Comparison of ENCODE assay signal across 24 cellular contexts in the genomic region with DNA sequence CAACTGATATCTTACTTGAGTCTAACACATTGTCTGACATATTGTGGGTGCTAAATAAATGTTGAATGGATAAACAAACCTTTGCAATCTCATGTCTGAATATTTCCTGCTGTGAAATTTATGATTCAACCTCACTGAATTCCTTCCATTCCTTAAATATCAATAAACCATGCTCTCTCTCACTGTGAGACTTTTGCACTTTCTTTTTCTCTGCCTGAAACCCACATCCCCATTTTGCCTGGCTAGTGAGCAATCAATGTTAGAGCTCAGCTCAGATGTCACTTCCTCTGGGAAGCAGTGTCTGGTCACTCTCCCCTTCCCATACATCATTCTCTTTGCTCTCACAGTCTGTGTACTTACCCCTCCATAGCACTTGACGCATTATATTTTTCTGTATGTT.
"Had no signal": no experiment of that assay in that cellular context is flagged by ENCODE, and none has a peak within 500 bp of the region (broad histone marks: within the 10 kb centered on the region; RNA-seq: fewer than 3 reads in every experiment).

No MANE protein-coding gene starts in this region.

- H3K36me3 Mint-ChIP-seq: activated naive CD4-positive, alpha-beta T cell treated with anti-CD3 and anti-CD28 coated beads, Interleukin-2, amount 10 ng/mL, durations not matched to agents 7 days and 5 days; brain had no signal

- ATAC-seq: activated naive CD8-positive, alpha-beta T cell treated with anti-CD3 and anti-CD28 coated beads, Interleukin-2, amount 50 U/mL, for 24 hours; esophagus mucosa; left lobe of liver; right cardiac atrium; stimulated activated naive CD8-positive, alpha-beta T cell treated with anti-CD3 and anti-CD28 coated beads, Interleukin-15, Interleukin-2, amounts not matched to agents 100 U/mL and 50 U/mL, for 24 hours; T-helper 17 cell had no signal

- H3K4me3 Mint-ChIP-seq: activated naive CD4-positive, alpha-beta T cell treated with anti-CD3 and anti-CD28 coated beads, Interleukin-2, amount 10 ng/mL, durations not matched to agents 7 days and 5 days; activated naive CD8-positive, alpha-beta T cell treated with anti-CD3 and anti-CD28 coated beads, Interleukin-2, amount 50 U/mL, for 24 hours; brain; nephron progenitor cell; T-helper 17 cell had no signal

- H3K4me1 ChIP-seq: prostate gland, tibial nerve, uterus had no signal

- H3K9me3 ChIP-seq: prostate gland, tibial nerve, uterus had no signal

- H3K4me1 Mint-ChIP-seq: activated naive CD4-positive, alpha-beta T cell treated with anti-CD3 and anti-CD28 coated beads, Interleukin-2, amount 10 ng/mL, durations not matched to agents 7 days and 5 days; activated naive CD8-positive, alpha-beta T cell treated with anti-CD3 and anti-CD28 coated beads, Interleukin-2, amount 50 U/mL, for 24 hours; brain; T-helper 17 cell had no signal

- H3K27me3 ChIP-seq: hepatocyte, tibial nerve, uterus had no signal

- H3K27me3 Mint-ChIP-seq: activated naive CD4-positive, alpha-beta T cell treated with anti-CD3 and anti-CD28 coated beads, Interleukin-2, amount 10 ng/mL, durations not matched to agents 7 days and 5 days; activated naive CD8-positive, alpha-beta T cell treated with anti-CD3 and anti-CD28 coated beads, Interleukin-2, amount 50 U/mL, for 24 hours; T-helper 17 cell had no signal

- H3K27ac ChIP-seq: coronary artery, hepatocyte, prostate gland, skin epidermis, tibial nerve, uterus, VCaP had no signal

- H3K4me3 ChIP-seq: coronary artery, hepatocyte, lung, prostate gland, skin epidermis, tibial nerve, uterus had no signal

- DNase-seq: activated CD4-positive, alpha-beta T cell treated with anti-CD3 and anti-CD28 coated beads, Interleukin-2, amount 50 U/mL, for 1 hour; activated CD4-positive, CD25-positive, alpha-beta regulatory T cell treated with anti-CD3 and anti-CD28 coated beads, Interleukin-2, amount 50 U/mL, for 72 hours; activated CD8-positive, alpha-beta memory T cell treated with anti-CD3 and anti-CD28 coated beads, Interleukin-2, amount 50 U/mL, for 4 hours; activated effector memory CD4-positive, alpha-beta T cell treated with Interleukin-2 at 50 U/mL for 16 hours; activated naive CD4-positive, alpha-beta T cell treated with anti-CD3 and anti-CD28 coated beads, Interleukin-2, amount 10 ng/mL, durations not matched to agents 7 days and 5 days; activated naive CD8-positive, alpha-beta T cell treated with anti-CD3 and anti-CD28 coated beads, Interleukin-2, amount 50 U/mL, for 24 hours; activated T-cell treated with anti-CD3 and anti-CD28 coated beads, Interleukin-2, amount 50 U/mL, for 48 hours; central memory CD4-positive, alpha-beta T cell; nephron progenitor cell; right cardiac atrium; stimulated activated naive CD8-positive, alpha-beta T cell treated with anti-CD3 and anti-CD28 coated beads, Interleukin-15, Interleukin-2, amounts not matched to agents 100 U/mL and 50 U/mL, for 24 hours; T-helper 17 cell; uterus had no signal

- H3K27ac Mint-ChIP-seq: activated naive CD4-positive, alpha-beta T cell treated with anti-CD3 and anti-CD28 coated beads, Interleukin-2, amount 10 ng/mL, durations not matched to agents 7 days and 5 days; activated naive CD8-positive, alpha-beta T cell treated with anti-CD3 and anti-CD28 coated beads, Interleukin-2, amount 50 U/mL, for 24 hours; brain; nephron progenitor cell; T-helper 17 cell had no signal

- H3K36me3 ChIP-seq: prostate gland, tibial nerve, uterus had no signal

- FAIRE-seq: islet of Langerhans had no signal
